Comparison of ENCODE assay signal across 14 cellular contexts in the genomic region with DNA sequence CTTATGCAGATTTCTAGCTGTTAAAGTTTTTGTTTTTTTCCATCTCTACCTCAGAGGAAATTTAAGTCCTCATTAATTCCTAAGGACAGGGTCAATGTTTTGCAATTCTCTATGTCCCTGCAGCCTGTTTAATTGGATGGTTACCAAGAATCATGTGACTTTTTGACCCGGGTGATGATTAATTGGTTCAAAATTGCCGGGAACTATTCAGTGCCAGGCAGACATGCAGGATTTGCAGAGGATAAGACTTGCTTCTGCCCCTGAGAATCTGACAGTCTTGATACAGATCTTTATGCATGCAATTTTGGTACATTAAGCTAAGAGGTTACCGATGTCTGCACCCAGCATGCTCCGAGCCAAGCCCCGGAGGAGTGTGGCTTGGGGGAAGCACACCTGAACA.
DNase-seq lines count a peak whose midpoint lies in the region; ATAC-seq and TF ChIP-seq lines count a peak whose summit lies in the region.
"Had no signal": no experiment of that assay in that cellular context is flagged by ENCODE, and none has a peak within 500 bp of the region (broad histone marks: within the 10 kb centered on the region; RNA-seq: fewer than 3 reads in every experiment).

No MANE protein-coding gene starts in this region.

- no peak overlapping the region for H2BK15ac ChIP-seq in mesendoderm (replicated peaks; ENCODE audit: low read depth)

- H4K8ac ChIP-seq in mesendoderm (ENCODE audit: low read depth, low read length) = no peak overlapping the region

- H4K5ac ChIP-seq in mesendoderm (ENCODE audit: low read length) = no peak overlapping the region

- no peak overlapping the region for H3K56ac ChIP-seq in mesendoderm (ENCODE audit: low read length)

- H3K79me2 ChIP-seq in mesendoderm (ENCODE audit: control insufficient read depth, insufficient read depth, low read length) = no peaks in the 10 kb centered on the region

- ATAC-seq in HG03175 (IDR thresholded peaks at IDR 0.05; ENCODE audit: unreplicated experiment) = no peak
- no peak for ATAC-seq in GM18519 (IDR thresholded peaks at IDR 0.05; ENCODE audit: low FRiP score, unreplicated experiment)
- ATAC-seq: activated CD8-positive, alpha-beta T cell treated with anti-CD3 and anti-CD28 coated beads for 36 hours had no signal

- H3K36me3 ChIP-seq in mesendoderm (ENCODE audit: control insufficient read depth, insufficient read depth, low read length) = no peaks in the 10 kb centered on the region
- peaks cover 17 to 19% of the 10 kb centered on the region in 2 donors for H3K36me3 ChIP-seq in thyroid gland
- H3K36me3 ChIP-seq: neural progenitor cell, uterus had no signal

- H3K4me3 ChIP-seq in mesendoderm (ENCODE audit: low read length) (no peak overlapping the region), thyroid gland (replicated peaks in 1 of 3) (no peak overlapping the region)
- H3K4me3 ChIP-seq: neural progenitor cell, uterus had no signal

- no peak overlapping the region for H2BK5ac ChIP-seq in mesendoderm (ENCODE audit: low read length)

- no peak overlapping the region for H3K4ac ChIP-seq in mesendoderm (ENCODE audit: low read depth, low read length)

- no peak for TF ChIP-seq CTCF in GM20000 (IDR thresholded peaks at IDR 0.05; ENCODE audit: extremely low read depth, missing control alignments)
- TF ChIP-seq CTCF in thyroid gland (IDR thresholded peaks at IDR 0.05) = no peak

- H3K27ac ChIP-seq in mesendoderm (ENCODE audit: low read depth, low read length) = no peak overlapping the region
- peak overlapping the region in 1 of 3 donors; percentile 60 for H3K27ac ChIP-seq in thyroid gland
- H3K27ac ChIP-seq: neural progenitor cell, uterus had no signal

- no peak overlapping the region for H2AK5ac ChIP-seq in mesendoderm (ENCODE audit: low read length)

- no peak overlapping the region for H2BK120ac ChIP-seq in mesendoderm (ENCODE audit: low read depth, low read length)

- H3K4me2 ChIP-seq in mesendoderm (ENCODE audit: low read length) = no peak overlapping the region
- H3K4me2 ChIP-seq: neural progenitor cell had no signal

- no peak for TF ChIP-seq POLR2A in thyroid gland (IDR thresholded peaks at IDR 0.05)

- peak; percentile 40 for DNase-seq in AG08396 (ENCODE audit: low spot score)
- DNase-seq in NCI-H226 = peak; percentile 11
- DNase-seq in fibroblast of gingiva (ENCODE audit: low read depth) = peak; percentile 82
- no peak for DNase-seq in mesendoderm
- DNase-seq in GM20000 (ENCODE audit: low spot score) = no peak
- DNase-seq in thyroid gland = no peak
- DNase-seq: activated CD8-positive, alpha-beta T cell treated with anti-CD3 and anti-CD28 coated beads for 36 hours; activated gamma-delta T cell treated with Interleukin-2 at 50 U/mL for 16 hours; immature natural killer cell; NCI-H1105 treated with DMSO at 0.1 percent for 48 hours; uterus had no signal

- H3K27me3 ChIP-seq in mesendoderm (ENCODE audit: insufficient read depth, low read length, poor library complexity) = no peaks in the 10 kb centered on the region
- H3K27me3 ChIP-seq in thyroid gland = no peaks in the 10 kb centered on the region
- H3K27me3 ChIP-seq: neural progenitor cell, uterus had no signal

- WGBS in mesendoderm (ENCODE audit: extremely low coverage, insufficient coverage, low lambda C conversion rate) = no CpG with 5 or more reads among the region's 5 CpGs
- WGBS in thyroid gland, 2 donors = 59 to 71% methylated on average over 5 of the region's 5 CpGs

- H3K9ac ChIP-seq in mesendoderm (ENCODE audit: low read length) = no peak overlapping the region
- H3K9ac ChIP-seq: neural progenitor cell had no signal

- peak overlapping the region; percentile 19 for H3K18ac ChIP-seq in mesendoderm (ENCODE audit: low read length)

- intact Hi-C loops in thyroid gland (cut with DNase I) = no loop called here

- no peaks in the 10 kb centered on the region for H3K9me3 ChIP-seq in thyroid gland
- H3K9me3 ChIP-seq: uterus had no signal

- no peaks in the 10 kb centered on the region for H3K79me1 ChIP-seq in mesendoderm (ENCODE audit: low read length)

- H3K4me1 ChIP-seq in mesendoderm (ENCODE audit: control insufficient read depth, low read depth, low read length) = peaks cover 13% of the 10 kb centered on the region
- H3K4me1 ChIP-seq in thyroid gland = peaks cover 1 to 31% of the 10 kb centered on the region in 2 donors
- H3K4me1 ChIP-seq: uterus had no signal

- no peak overlapping the region for H3K23ac ChIP-seq in mesendoderm (ENCODE audit: low read length)

Comparison
In these comparisons a context has a peak if more than half of its experiments do, and no peak if none do; other contexts are left out.
1. DNase-seq: peak in AG08396 (single experiment), NCI-H226 (single experiment) and fibroblast of gingiva (single experiment); none in mesendoderm (single experiment), GM20000 (single experiment) and thyroid gland (0 of 2).